Comparison of ENCODE assay signal across 1 cellular context in genomic region chr2:120253021-120253882, GRCh38.
TF ChIP-seq lines count a peak whose summit lies in the region.

No MANE protein-coding gene starts in this region.

TF ChIP-seq in H1, 55 proteins besides CTCF, POLR2A, EP300 and RAD21 (continued from another document):
- TF ChIP-seq TAF7 (optimal IDR thresholded peaks at IDR 0.05; ENCODE audit: borderline replicate concordance, low read depth, low read length) (no peak), HDAC2 (IDR thresholded peaks at IDR 0.05; ENCODE audit: borderline replicate concordance in 1 of 2, low read depth in 2 of 2, low read length in 2 of 2) (0 out of 4 replicates have a peak, but pooled peaks have one; percentile 7 to 73), BCL11A (IDR thresholded peaks at IDR 0.05; ENCODE audit: low read depth in 2 of 2, low read length in 2 of 2) (no peak), ASH2L (IDR thresholded peaks at IDR 0.05; ENCODE audit: low read length) (peak; percentile 87), SIN3A (conservative IDR thresholded peaks at IDR 0.05 in 1 of 2, IDR thresholded peaks at IDR 0.05 in 1 of 2; ENCODE audit: low read depth in 1 of 2, low read length in 2 of 2) (peak in 1 of 2 experiments; percentile 49; a peak in 1 of 4 replicates), GABPA (IDR thresholded peaks at IDR 0.05; ENCODE audit: borderline replicate concordance, insufficient read depth, low read length) (0 out of 2 replicates have a peak, but pooled peaks have one; percentile 4), PHF8 (conservative IDR thresholded peaks at IDR 0.05; ENCODE audit: low read depth, low read length) (0 out of 2 replicates have a peak, but pooled peaks have one; percentile 18), KDM1A (IDR thresholded peaks at IDR 0.05; ENCODE audit: borderline replicate concordance, low read length) (no peak), RBBP5 (IDR thresholded peaks at IDR 0.05; ENCODE audit: borderline replicate concordance, low read depth, low read length) (peak; percentile 87; the same call in 1 of the 2 replicates), SAP30 (IDR thresholded peaks at IDR 0.05; ENCODE audit: insufficient read depth, insufficient replicate concordance, low read length) (peak; percentile 45), RXRA (IDR thresholded peaks at IDR 0.05; ENCODE audit: insufficient read depth, low read depth, low read length) (no peak), SUZ12 (IDR thresholded peaks at IDR 0.05; ENCODE audit: low read length) (peak; percentile 41; the same call in 1 of the 2 replicates), KDM4A (IDR thresholded peaks at IDR 0.05; ENCODE audit: low read depth, low read length, severe bottlenecking) (peak; percentile 87), E2F6 (IDR thresholded peaks at IDR 0.05) (peak; percentile 24; the same call in 1 of the 2 replicates)
